ENCODE assay signal across 20 cellular contexts in genomic region chr12:19856389-19856788, GRCh38.
A peak's percentile ranks its signal among the peaks of the same experiment; 100 is the strongest.
DNase-seq lines count a peak whose midpoint lies in the region; ATAC-seq lines count a peak whose summit lies in the region.
"Had no signal": no experiment of that assay in that cellular context is flagged by ENCODE, and none has a peak within 500 bp of the region (broad histone marks: within the 10 kb centered on the region; RNA-seq: fewer than 3 reads in every experiment).

No MANE protein-coding gene starts in this region.

- ATAC-seq in Right ventricle myocardium inferior (peak; percentile 51), GM19023 (IDR thresholded peaks at IDR 0.05; ENCODE audit: unreplicated experiment) (no peak), GM21381 (IDR thresholded peaks at IDR 0.05; ENCODE audit: unreplicated experiment) (no peak)

- no peaks in the 10 kb centered on the region for H3K27me3 ChIP-seq in mucosa of rectum (ENCODE audit: control insufficient read depth in 2 of 2, insufficient read depth in 2 of 2, low read length in 2 of 2)
- H3K27me3 ChIP-seq: breast epithelium had no signal

- no peaks in the 10 kb centered on the region for H3K4me1 ChIP-seq in mucosa of rectum (ENCODE audit: control insufficient read depth in 2 of 2, insufficient read depth in 2 of 2, low read length in 2 of 2)
- H3K4me1 ChIP-seq: breast epithelium had no signal

- H3K36me3 ChIP-seq in mucosa of rectum (ENCODE audit: control insufficient read depth in 2 of 2, insufficient read depth in 2 of 2, low read length in 2 of 2), result no peaks in the 10 kb centered on the region
- H3K36me3 ChIP-seq: breast epithelium had no signal

- no peaks in the 10 kb centered on the region for H3K9me3 ChIP-seq in mucosa of rectum (ENCODE audit: control insufficient read depth in 2 of 2, low read length in 2 of 2)
- H3K9me3 ChIP-seq: breast epithelium had no signal

- H3K27ac ChIP-seq in mucosa of rectum (ENCODE audit: low read depth in 2 of 2, low read length in 2 of 2), result peak overlapping the region; percentile 38 to 54
- H3K27ac ChIP-seq: PC-9, VCaP had no signal

- intact Hi-C loops in Right ventricle myocardium inferior (cut with DNase I), result no loop called here
- intact Hi-C loops in cardiac septum (cut with DNase I), result no loop called here

- no peak overlapping the region for H3K4me3 ChIP-seq in mucosa of rectum (ENCODE audit: low read length in 2 of 2)
- H3K4me3 ChIP-seq: PC-9 had no signal

- no peak for DNase-seq in Right ventricle myocardium inferior (ENCODE audit: missing footprints)
- DNase-seq in cardiac septum (ENCODE audit: low spot score), result no peak
- peak; percentile 17 for DNase-seq in fibroblast of gingiva (ENCODE audit: low read depth)
- DNase-seq in stimulated activated CD4-positive, alpha-beta T cell treated with anti-CD3 and anti-CD28 coated beads, Interleukin-2, amount 100 ng/mL, for 24 hours, result no peak
- DNase-seq in amygdala (lab: John Stamatoyannopoulos, UW), result no peak
- DNase-seq: activated gamma-delta T cell; COR-L47; GF-D8; glutamatergic neuron; kidney; NCI-H1417 treated with DMSO at 0.1 percent for 48 hours; NCI-H446 treated with DMSO at 0.1 percent for 48 hours; PC-9; stimulated activated CD4-positive, alpha-beta T cell treated with anti-CD3 and anti-CD28 coated beads, Interleukin-2, amount 100 ng/mL, for 48 hours; SW 1271 had no signal

- H3K9ac ChIP-seq in mucosa of rectum (ENCODE audit: low read depth in 1 of 2, low read length in 2 of 2), result no peak overlapping the region
